27 cellular contexts compared by ENCODE assay signal in genomic region chr21:45560106-45561021, GRCh38. TPM values are rescaled to one million over a fixed set of nuclear protein-coding genes. Genes with fewer than 3 reads are reported as not detected.
A peak's percentile ranks its signal among the peaks of the same experiment; 100 is the strongest.
DNase-seq lines count a peak whose midpoint lies in the region; ATAC-seq, FAIRE-seq and TF ChIP-seq lines count a peak whose summit lies in the region.
"Had no signal": no experiment of that assay in that cellular context is flagged by ENCODE, and none has a peak within 500 bp of the region (broad histone marks: within the 10 kb centered on the region; RNA-seq: fewer than 3 reads in every experiment).

No MANE protein-coding gene starts in this region.

- H2BK12ac ChIP-seq in H1 (ENCODE audit: low read depth, low read length), result peak overlapping the region; percentile 71; the same call in 1 of the 2 replicates

- no peak overlapping the region for H3K4me3 Mint-ChIP-seq in natural killer cell treated with Interleukin-12 subunit alpha and Interleukin-12 subunit beta and Interleukin-15 and Interleukin-18, amount 100 ng/mL, for 72 hours
- no peak overlapping the region for H3K4me3 Mint-ChIP-seq in natural killer cell
- H3K4me3 Mint-ChIP-seq in stimulated activated memory B cell treated with anti-CD40 and anti-IgM and Interleukin-4, amounts not matched to agents 10 μg/mL and 1 μg/mL and 100 μg/mL, for 72 hours, result no peak overlapping the region
- H3K4me3 Mint-ChIP-seq: activated naive CD8-positive, alpha-beta T cell treated with anti-CD3 and anti-CD28 coated beads, Interleukin-2, amount 50 U/mL, for 24 hours had no signal

- no peak overlapping the region for H3K27ac Mint-ChIP-seq in natural killer cell treated with Interleukin-12 subunit alpha and Interleukin-12 subunit beta and Interleukin-15 and Interleukin-18, amount 100 ng/mL, for 72 hours
- H3K27ac Mint-ChIP-seq in natural killer cell, result peak overlapping the region in 1 of 2 donors; percentile 15
- no peak overlapping the region for H3K27ac Mint-ChIP-seq in stimulated activated memory B cell treated with anti-CD40 and anti-IgM and Interleukin-4, amounts not matched to agents 10 μg/mL and 1 μg/mL and 100 μg/mL, for 72 hours
- H3K27ac Mint-ChIP-seq: activated naive CD8-positive, alpha-beta T cell treated with anti-CD3 and anti-CD28 coated beads, Interleukin-2, amount 50 U/mL, for 24 hours had no signal

- H3K4me3 ChIP-seq in H1 (ENCODE audit: extremely low read depth in 1 of 4, insufficient read depth in 2 of 4, low read depth in 3 of 4, low read length in 4 of 4), result no peak overlapping the region
- H3K4me3 ChIP-seq in osteoblast (ENCODE audit: insufficient read depth, low read length), result no peak overlapping the region
- H3K4me3 ChIP-seq in stomach, result no peak overlapping the region
- H3K4me3 ChIP-seq: body of pancreas, GM23248, SJSA1, vagina had no signal

- H3K23ac ChIP-seq in H1 (ENCODE audit: insufficient read length), result no peak overlapping the region

- no peak for TF ChIP-seq CTCF in natural killer cell (IDR thresholded peaks at IDR 0.05)
- no peak for TF ChIP-seq CTCF in H1 (IDR thresholded peaks at IDR 0.05; ENCODE audit: control extremely low read depth in 1 of 3, insufficient read depth in 1 of 3, low read depth in 1 of 3, low read length in 3 of 3)
- no peak for TF ChIP-seq CTCF in osteoblast (IDR thresholded peaks at IDR 0.05; ENCODE audit: extremely low read depth, low read depth, low read length)
- no peak for TF ChIP-seq CTCF in stomach (IDR thresholded peaks at IDR 0.05)

- H2AFZ ChIP-seq in H1 (ENCODE audit: low read length), result peak overlapping the region; percentile 53; the same call in 1 of the 2 replicates
- no peak overlapping the region for H2AFZ ChIP-seq in osteoblast (ENCODE audit: low read length)
- H2AFZ ChIP-seq: GM23248 had no signal

- no peaks in the 10 kb centered on the region; a peak in 1 of 7 replicates for H3K27me3 ChIP-seq in H1 (replicated peaks in 1 of 4; ENCODE audit: control insufficient read depth in 3 of 4, extremely low read depth in 1 of 4, insufficient read depth in 3 of 4, low read length in 3 of 4)
- peaks cover 30% of the 10 kb centered on the region for H3K27me3 ChIP-seq in osteoblast (ENCODE audit: insufficient read depth, low read length)
- H3K27me3 ChIP-seq in stomach, result peaks cover 0 to 52% (median 10%) of the 10 kb centered on the region in 3 donors
- H3K27me3 ChIP-seq: body of pancreas, SJSA1, vagina had no signal

- H3K4ac ChIP-seq in H1 (replicated peaks; ENCODE audit: insufficient read length, low read depth, low read length), result no peak overlapping the region

- CTCF ChIA-PET in H1 (lab: Charles Lee; ENCODE audit: partially characterized antibody), result interaction anchor here (1.0 to 5.2 kb wide), 6 partner anchors 8 to 36 kb away, joined by 3 to 32 read pairs (median 4); no protein-coding TSS in a partner anchor

- H3K36me3 ChIP-seq in H1 (ENCODE audit: control insufficient read depth in 2 of 4, insufficient read depth in 4 of 4, low read length in 3 of 4) (no peaks in the 10 kb centered on the region), osteoblast (ENCODE audit: insufficient read depth, low read length) (no peaks in the 10 kb centered on the region), stomach (no peaks in the 10 kb centered on the region)
- H3K36me3 ChIP-seq: neutrophil, vagina had no signal

- no peak overlapping the region for H2BK120ac ChIP-seq in H1 (replicated peaks; ENCODE audit: low read depth, low read length)

- no peak overlapping the region; the same call in 1 of the 2 replicates for H2BK5ac ChIP-seq in H1 (ENCODE audit: low read depth, low read length)

- peak overlapping the region; percentile 88; the same call in 1 of the 2 replicates for H2BK15ac ChIP-seq in H1 (ENCODE audit: low read length)

- no peak overlapping the region for H3K9ac ChIP-seq in H1 (replicated peaks in 1 of 4; ENCODE audit: extremely low read depth in 1 of 4, low read depth in 3 of 4, low read length in 3 of 4)
- H3K9ac ChIP-seq: GM23248 had no signal

- no peak overlapping the region for H4K91ac ChIP-seq in H1 (replicated peaks; ENCODE audit: insufficient read length, low read length)

- no peak overlapping the region for H4K5ac ChIP-seq in H1 (ENCODE audit: insufficient read length, low read depth, low read length)

- no peaks in the 10 kb centered on the region for H3K9me3 Mint-ChIP-seq in natural killer cell treated with Interleukin-12 subunit alpha and Interleukin-12 subunit beta and Interleukin-15 and Interleukin-18, amount 100 ng/mL, for 72 hours
- H3K9me3 Mint-ChIP-seq in natural killer cell, result peaks cover 0 to 4% of the 10 kb centered on the region in 2 donors
- H3K9me3 Mint-ChIP-seq in stimulated activated memory B cell treated with anti-CD40 and anti-IgM and Interleukin-4, amounts not matched to agents 10 μg/mL and 1 μg/mL and 100 μg/mL, for 72 hours, result peaks cover 4% of the 10 kb centered on the region
- H3K9me3 Mint-ChIP-seq: activated naive CD8-positive, alpha-beta T cell treated with anti-CD3 and anti-CD28 coated beads, Interleukin-2, amount 50 U/mL, for 24 hours had no signal

- peak; percentile 32 for DNase-seq in natural killer cell treated with Interleukin-12 subunit alpha and Interleukin-12 subunit beta and Interleukin-15 and Interleukin-18, amount 100 ng/mL, for 72 hours (ENCODE audit: low spot score)
- DNase-seq in natural killer cell, result no peak
- DNase-seq in H1 (ENCODE audit: low read depth in 1 of 2, low spot score in 2 of 2), result peak in 1 of 2 experiments; percentile 42
- peak; percentile 81 for DNase-seq in osteoblast (ENCODE audit: insufficient read length, low spot score, missing footprints)
- DNase-seq in NCI-H1694 (lab: John Stamatoyannopoulos, UW), result no peak
- DNase-seq in stimulated activated naive CD8-positive, alpha-beta T cell treated with anti-CD3 and anti-CD28 coated beads, Interleukin-15, Interleukin-2, amounts not matched to agents 100 U/mL and 50 U/mL, for 24 hours, result no peak
- DNase-seq in stomach, result no peak
- DNase-seq: activated CD4-positive, alpha-beta T cell treated with anti-CD3 and anti-CD28 coated beads, Interleukin-2, amount 50 U/mL, for 1 hour; activated gamma-delta T cell; activated naive CD8-positive, alpha-beta T cell treated with anti-CD3 and anti-CD28 coated beads, Interleukin-2, amount 50 U/mL, for 24 hours; body of pancreas; Calu3; EL; GM23248; left ventricle myocardium superior; NCI-H1092 treated with DMSO at 0.1 percent for 48 hours; NCI-H2081; NCI-H345; stimulated activated CD4-positive, alpha-beta T cell treated with anti-CD3 and anti-CD28 coated beads, Interleukin-15, amount 100 ng/mL, for 24 hours; T-helper 1 cell had no signal

- no peak for TF ChIP-seq EP300 in H1 (IDR thresholded peaks at IDR 0.05; ENCODE audit: borderline replicate concordance in 1 of 2, low read depth in 2 of 2, low read length in 2 of 2)
- TF ChIP-seq EP300 in stomach (IDR thresholded peaks at IDR 0.05), result no peak

- H3K9me3 ChIP-seq in H1 (ENCODE audit: insufficient read depth in 2 of 2, low read depth in 1 of 2, low read length in 1 of 2) (no peaks in the 10 kb centered on the region), osteoblast (ENCODE audit: low read depth, low read length) (no peaks in the 10 kb centered on the region), stomach (no peaks in the 10 kb centered on the region)
- H3K9me3 ChIP-seq: body of pancreas, neutrophil, vagina had no signal

- peaks cover 23 to 36% of the 10 kb centered on the region in 2 donors for H3K27me3 Mint-ChIP-seq in natural killer cell treated with Interleukin-12 subunit alpha and Interleukin-12 subunit beta and Interleukin-15 and Interleukin-18, amount 100 ng/mL, for 72 hours
- peaks cover 37 to 46% of the 10 kb centered on the region in 2 donors for H3K27me3 Mint-ChIP-seq in natural killer cell (ENCODE audit: low read depth in 2 of 2)
- peaks cover 23% of the 10 kb centered on the region for H3K27me3 Mint-ChIP-seq in stimulated activated memory B cell treated with anti-CD40 and anti-IgM and Interleukin-4, amounts not matched to agents 10 μg/mL and 1 μg/mL and 100 μg/mL, for 72 hours

- intact Hi-C loops in natural killer cell (cut with micrococcal nuclease) (no loop called here), stomach (cut with DNase I; ENCODE audit: low total_unique reads) (no loop called here)

- no peak for TF ChIP-seq RAD21 in H1 (IDR thresholded peaks at IDR 0.05 in 1 of 2, conservative IDR thresholded peaks at IDR 0.05 in 1 of 2; ENCODE audit: low read depth in 2 of 2, low read length in 2 of 2)

- H3K79me2 ChIP-seq in H1 (ENCODE audit: control insufficient read depth in 1 of 2, insufficient read depth in 2 of 2, low read length in 2 of 2) (no peaks in the 10 kb centered on the region), osteoblast (ENCODE audit: insufficient read depth, low read length) (no peaks in the 10 kb centered on the region)

- H3K23me2 ChIP-seq in H1 (ENCODE audit: low read depth, low read length), result no peaks in the 10 kb centered on the region; the same call in 1 of the 2 replicates

- no peak overlapping the region for H3K56ac ChIP-seq in H1 (replicated peaks; ENCODE audit: insufficient read length, low read depth, low read length)

- H3K4me1 Mint-ChIP-seq in natural killer cell treated with Interleukin-12 subunit alpha and Interleukin-12 subunit beta and Interleukin-15 and Interleukin-18, amount 100 ng/mL, for 72 hours (ENCODE audit: low read depth in 2 of 2), result no peaks in the 10 kb centered on the region
- no peaks in the 10 kb centered on the region for H3K4me1 Mint-ChIP-seq in natural killer cell
- H3K4me1 Mint-ChIP-seq in stimulated activated memory B cell treated with anti-CD40 and anti-IgM and Interleukin-4, amounts not matched to agents 10 μg/mL and 1 μg/mL and 100 μg/mL, for 72 hours, result peaks cover 10% of the 10 kb centered on the region

- 79% methylated on average over 30 of the region's 30 CpGs; no CpG with 5 or more reads in 1 of the 2 experiments for WGBS in H1 (ENCODE audit: extremely low coverage in 1 of 2, insufficient coverage in 1 of 2, insufficient read length in 1 of 2, insufficient replicate concordance in 2 of 2, low coverage in 1 of 2, low lambda C conversion rate in 2 of 2, missing lambda C conversion rate in 1 of 2), 2 experiments
- WGBS in stomach, 5 donors, result 74 to 81% (median 77%) methylated on average over 24 to 30 of the region's 30 CpGs

- no peaks in the 10 kb centered on the region for H3K36me3 Mint-ChIP-seq in natural killer cell treated with Interleukin-12 subunit alpha and Interleukin-12 subunit beta and Interleukin-15 and Interleukin-18, amount 100 ng/mL, for 72 hours
- H3K36me3 Mint-ChIP-seq in natural killer cell, result no peaks in the 10 kb centered on the region
- H3K36me3 Mint-ChIP-seq in stimulated activated memory B cell treated with anti-CD40 and anti-IgM and Interleukin-4, amounts not matched to agents 10 μg/mL and 1 μg/mL and 100 μg/mL, for 72 hours, result no peaks in the 10 kb centered on the region

- H2BK20ac ChIP-seq in H1 (ENCODE audit: low read length), result peak overlapping the region; percentile 66; the same call in 1 of the 2 replicates

- H3K18ac ChIP-seq in H1 (ENCODE audit: extremely low read depth, low read length), result no peak overlapping the region

- H3K27ac ChIP-seq in H1 (ENCODE audit: low read depth, low read length) (no peak overlapping the region), osteoblast (ENCODE audit: low read depth, low read length) (no peak overlapping the region), stomach (no peak overlapping the region)
- H3K27ac ChIP-seq: body of pancreas, C4-2B, GM23248, neutrophil, SJSA1, vagina had no signal

- peaks cover 0 to 11% (median 2%) of the 10 kb centered on the region in 4 experiments; a peak in 5 of 7 replicates for H3K4me1 ChIP-seq in H1 (replicated peaks in 1 of 4; ENCODE audit: control insufficient read depth in 3 of 4, insufficient read depth in 4 of 4, low read length in 3 of 4)
- peaks cover 6% of the 10 kb centered on the region for H3K4me1 ChIP-seq in osteoblast (ENCODE audit: insufficient read depth, low read length)
- peaks cover 4 to 12% (median 10%) of the 10 kb centered on the region in 4 donors for H3K4me1 ChIP-seq in stomach
- H3K4me1 ChIP-seq: vagina had no signal

- H3K14ac ChIP-seq in H1 (ENCODE audit: insufficient read length), result no peak overlapping the region

- H3K4me2 ChIP-seq in H1 (ENCODE audit: insufficient read depth in 1 of 2, low read depth in 2 of 2, low read length in 2 of 2) (no peak overlapping the region), osteoblast (ENCODE audit: insufficient read depth, low read length) (no peak overlapping the region)

- H3K79me1 ChIP-seq in H1 (ENCODE audit: low read depth, low read length), result no peaks in the 10 kb centered on the region

- TF ChIP-seq POLR2A in H1 (IDR thresholded peaks at IDR 0.05; ENCODE audit: control extremely low read depth in 1 of 2, low read depth in 2 of 2, low read length in 2 of 2), result no peak
- TF ChIP-seq POLR2A in stomach (IDR thresholded peaks at IDR 0.05), result no peak

- no peak for ATAC-seq in natural killer cell treated with Interleukin-12 subunit alpha and Interleukin-12 subunit beta and Interleukin-15 and Interleukin-18, amount 100 ng/mL, for 72 hours
- ATAC-seq in natural killer cell, result no peak
- ATAC-seq in stimulated activated naive CD8-positive, alpha-beta T cell treated with anti-CD3 and anti-CD28 coated beads, Interleukin-15, Interleukin-2, amounts not matched to agents 100 U/mL and 50 U/mL, for 24 hours, result no peak
- no peak for ATAC-seq in stimulated activated memory B cell treated with anti-CD40 and anti-IgM and Interleukin-4, amounts not matched to agents 10 μg/mL and 1 μg/mL and 100 μg/mL, for 72 hours
- ATAC-seq: activated naive CD8-positive, alpha-beta T cell treated with anti-CD3 and anti-CD28 coated beads, Interleukin-2, amount 50 U/mL, for 24 hours; body of pancreas; left ventricle myocardium superior had no signal

- H4K8ac ChIP-seq in H1 (ENCODE audit: extremely low read depth, insufficient read depth, low read length), result peak overlapping the region; percentile 38; the same call in 1 of the 2 replicates

- no peak for FAIRE-seq in H1 (lab: Jason Lieb, UNC)
- FAIRE-seq: colon, HTR-8/SVneo had no signal

- no peak overlapping the region for H2AK5ac ChIP-seq in H1 (ENCODE audit: low read depth, low read length)

- POLR2A ChIA-PET in H1 (lab: Charles Lee; ENCODE audit: partially characterized antibody), result interaction anchor here (0.7 to 1.6 kb wide), 2 partner anchors 37 to 256 kb away, joined by 3 to 5 read pairs; no protein-coding TSS in a partner anchor

- H4K20me1 ChIP-seq in H1 (replicated peaks in 1 of 2; ENCODE audit: control insufficient read depth in 1 of 2, insufficient read depth in 2 of 2, low read length in 2 of 2), result peaks cover 0 to 2% of the 10 kb centered on the region in 2 experiments
- H4K20me1 ChIP-seq in osteoblast (ENCODE audit: insufficient read depth, low read length), result no peaks in the 10 kb centered on the region

RNA-seq across cellular contexts. Expression of gene SLC19A1, which starts 18.1 kb away (rescaled TPM):
- 100 to 1,000 TPM in 1 of 2 donors, 10 to 100 TPM in 1; 23.3 to 110 TPM for total RNA-seq in natural killer cell treated with Interleukin-12 subunit alpha and Interleukin-12 subunit beta and Interleukin-15 and Interleukin-18, amount 100 ng/mL, for 72 hours
- 1 to 10 TPM; 2.5 to 9.0 (median 4.9) TPM for total RNA-seq in natural killer cell
- 31.6 and 33.5 TPM in 2 replicates for total RNA-seq in H1 (2021; fragmentation: NEBNext Ultra II Directional; extraction: Animal tissue kit (Norgen Biotek cat#: 25700))
- 43.8 and 48.3 TPM in 2 replicates for polyA plus RNA-seq in H1 (2011; rRNA removed)
- 22.7 TPM for polyA plus RNA-seq in H1 (2011; cell fraction: cytosol; rRNA removed)
- polyA plus RNA-seq in H1 (2011; cell fraction: nucleus; rRNA removed), result 47.4 TPM
- 47.5 to 77.8 TPM (median 65.6 TPM) in 4 replicates for polyA plus RNA-seq in H1 (2012, experiment 1 of 2)
- polyA plus RNA-seq in H1 (2012, experiment 2 of 2), result 70.7 TPM
- polyA plus RNA-seq in H1 (2013, experiment 1 of 2), result 40.9 TPM
- 42.0 TPM for polyA plus RNA-seq in H1 (2013, experiment 2 of 2)
- 12.0 and 29.3 TPM in 2 replicates for polyA minus RNA-seq in H1 (2011; rRNA and poly(A)+ RNA removed)
- 17.7 TPM for polyA minus RNA-seq in H1 (2011; cell fraction: cytosol; rRNA and poly(A)+ RNA removed)
- polyA minus RNA-seq in H1 (2011; cell fraction: nucleus; rRNA and poly(A)+ RNA removed), result 18.7 TPM
- 2.9 and 3.2 TPM in 2 replicates for total RNA-seq in osteoblast
- total RNA-seq in stomach, result 10 to 100 TPM in 1 of 5 donors, 1 to 10 TPM in 4; 3.1 to 23.3 (median 3.9) TPM
- polyA plus RNA-seq in stomach, result 1 to 10 TPM; 2.9 to 9.9 (median 6.7) TPM

Comparison
In these comparisons a context has a peak if more than half of its experiments do, and no peak if none do; other contexts are left out.
1. DNase-seq: peak in natural killer cell treated with Interleukin-12 subunit alpha and Interleukin-12 subunit beta and Interleukin-15 and Interleukin-18, amount 100 ng/mL, for 72 hours (single experiment) and osteoblast (single experiment); none in natural killer cell (single experiment), NCI-H1694 (single experiment), stimulated activated naive CD8-positive, alpha-beta T cell treated with anti-CD3 and anti-CD28 coated beads, Interleukin-15, Interleukin-2, amounts not matched to agents 100 U/mL and 50 U/mL, for 24 hours (single experiment) and stomach (single experiment).